ENCODE assay signal across 30 cellular contexts in genomic region chr6:130558131-130558530, GRCh38.
"Had no signal": no experiment of that assay in that cellular context is flagged by ENCODE, and none has a peak within 500 bp of the region (broad histone marks: within the 10 kb centered on the region; RNA-seq: fewer than 3 reads in every experiment).

No MANE protein-coding gene starts in this region.

- H3K4me3 Mint-ChIP-seq: memory B cell; naive B cell; natural killer cell treated with Interleukin-12 subunit alpha and Interleukin-12 subunit beta and Interleukin-15 and Interleukin-18, amount 100 ng/mL, for 72 hours; neural crest cell; stimulated activated memory B cell treated with anti-CD40 and anti-IgM and Interleukin-4, amounts not matched to agents 10 μg/mL and 1 μg/mL and 100 μg/mL, for 72 hours; type B pancreatic cell had no signal

- H3K9me3 ChIP-seq: esophagus muscularis mucosa, heart right ventricle, lower lobe of right lung, mucosa of descending colon, neutrophil, prostate gland, right atrium auricular region, testis, tibial artery had no signal

- H3K4me3 ChIP-seq: coronary artery, esophagus muscularis mucosa, heart right ventricle, lower lobe of right lung, mucosa of descending colon, prostate gland, right atrium auricular region, testis, tibial artery had no signal

- H3K4me1 ChIP-seq: esophagus muscularis mucosa, heart right ventricle, lower lobe of right lung, prostate gland, right atrium auricular region, testis, tibial artery had no signal

- H3K27me3 ChIP-seq: esophagus muscularis mucosa, heart right ventricle, neutrophil, right atrium auricular region, testis, tibial artery had no signal

- H3K27ac ChIP-seq: coronary artery, esophagus muscularis mucosa, heart right ventricle, lower lobe of right lung, neutrophil, prostate gland, right atrium auricular region, testis, tibial artery had no signal

- H3K27ac Mint-ChIP-seq: memory B cell; natural killer cell treated with Interleukin-12 subunit alpha and Interleukin-12 subunit beta and Interleukin-15 and Interleukin-18, amount 100 ng/mL, for 72 hours; stimulated activated memory B cell treated with anti-CD40 and anti-IgM and Interleukin-4, amounts not matched to agents 10 μg/mL and 1 μg/mL and 100 μg/mL, for 72 hours; type B pancreatic cell had no signal

- H3K36me3 ChIP-seq: esophagus muscularis mucosa, heart right ventricle, lower lobe of right lung, neutrophil, prostate gland, right atrium auricular region, tibial artery had no signal

- ATAC-seq: heart right ventricle; left colon; left ventricle myocardium superior; lower lobe of right lung; mucosa of descending colon; natural killer cell treated with Interleukin-12 subunit alpha and Interleukin-12 subunit beta and Interleukin-15 and Interleukin-18, amount 100 ng/mL, for 72 hours; sciatic nerve; stimulated activated memory B cell treated with anti-CD40 and anti-IgM and Interleukin-4, amounts not matched to agents 10 μg/mL and 1 μg/mL and 100 μg/mL, for 72 hours; stimulated activated naive CD8-positive, alpha-beta T cell treated with anti-CD3 and anti-CD28 coated beads, Interleukin-15, Interleukin-2, amounts not matched to agents 100 U/mL and 50 U/mL, for 24 hours had no signal

- H3K4me1 Mint-ChIP-seq: neural crest cell had no signal

- H3K9me3 Mint-ChIP-seq: neural crest cell, type B pancreatic cell had no signal

- H3K27me3 Mint-ChIP-seq: stimulated activated memory B cell treated with anti-CD40 and anti-IgM and Interleukin-4, amounts not matched to agents 10 μg/mL and 1 μg/mL and 100 μg/mL, for 72 hours; type B pancreatic cell had no signal

- H3K36me3 Mint-ChIP-seq: memory B cell; stimulated activated memory B cell treated with anti-CD40 and anti-IgM and Interleukin-4, amounts not matched to agents 10 μg/mL and 1 μg/mL and 100 μg/mL, for 72 hours; type B pancreatic cell had no signal

- DNase-seq: dermis blood vessel endothelial cell; effector memory CD4-positive, alpha-beta T cell; foreskin melanocyte; glutamatergic neuron; heart right ventricle; hippocampal formation; islet precursor cell; kidney glomerular epithelial cell; left colon; left ventricle myocardium superior; lower lobe of right lung; mucosa of descending colon; naive B cell; stimulated activated CD4-positive, alpha-beta T cell treated with anti-CD3 and anti-CD28 coated beads, Interleukin-2, amount 100 ng/mL, for 24 hours; stimulated activated CD4-positive, alpha-beta T cell treated with anti-CD3 and anti-CD28 coated beads, Interleukin-4, amount 100 ng/mL, for 24 hours; stimulated activated naive CD8-positive, alpha-beta T cell treated with anti-CD3 and anti-CD28 coated beads, Interleukin-15, Interleukin-2, amounts not matched to agents 100 U/mL and 50 U/mL, for 24 hours; substantia nigra; testis; tibial artery had no signal
